Comparison of ENCODE assay signal across 1 cellular context in genomic region chr5:137453476-137454080, GRCh38.
TF ChIP-seq lines count a peak whose summit lies in the region.

No MANE protein-coding gene starts in this region.

TF ChIP-seq in neural cell, 6 proteins besides CTCF, POLR2A, EP300 and RAD21 (continued from another document):
- no peak for TF ChIP-seq MXI1 (conservative IDR thresholded peaks at IDR 0.05; ENCODE audit: poor library complexity, severe bottlenecking)
